ENCODE assay signal across 13 cellular contexts in the genomic region with DNA sequence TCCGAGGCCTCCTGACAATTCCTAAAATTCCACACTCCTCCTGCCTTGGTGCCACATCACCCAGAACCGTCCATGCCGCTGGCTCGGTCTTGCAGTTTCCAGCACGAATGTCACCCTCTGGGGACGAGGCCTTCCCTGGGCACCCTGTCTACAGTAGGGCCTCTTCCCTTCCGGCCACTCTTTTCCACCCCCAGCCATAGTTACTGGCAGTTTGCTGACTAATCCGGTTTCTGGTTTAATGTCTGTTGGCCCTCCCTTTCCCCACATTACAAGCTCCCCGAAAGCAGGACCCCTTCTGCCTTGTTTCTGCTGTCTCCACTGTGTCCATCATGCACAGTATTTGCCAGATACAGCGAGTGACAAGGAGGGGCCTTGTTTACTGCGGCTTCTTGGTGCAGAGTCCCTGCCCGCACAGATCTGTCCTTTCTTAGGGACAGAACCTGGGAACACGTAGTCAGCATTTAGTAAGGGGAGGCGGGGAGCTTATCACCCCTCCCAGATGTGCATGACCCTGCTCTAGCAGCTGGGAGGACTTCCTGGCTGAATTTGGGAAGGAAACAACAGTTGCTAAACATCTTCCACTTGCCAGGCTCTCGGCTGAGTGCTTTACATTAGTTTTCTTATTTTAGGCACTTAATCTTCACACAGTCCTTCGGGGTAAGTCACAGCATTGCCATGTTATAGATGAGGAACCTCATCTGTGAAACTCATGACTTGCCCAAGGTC. TPM values are rescaled to one million over a fixed set of nuclear protein-coding genes. Genes with fewer than 3 reads are reported as not detected.
DNase-seq lines count a peak whose midpoint lies in the region; ATAC-seq and TF ChIP-seq lines count a peak whose summit lies in the region.
"Had no signal": no experiment of that assay in that cellular context is flagged by ENCODE, and none has a peak within 500 bp of the region (broad histone marks: within the 10 kb centered on the region; RNA-seq: fewer than 3 reads in every experiment).

No MANE protein-coding gene starts in this region.

- no peak overlapping the region for H3K4me3 ChIP-seq in liver (ENCODE audit: low read depth in 1 of 3, low read length in 3 of 3)
- no peak overlapping the region for H3K4me3 ChIP-seq in SJCRH30

- H3K36me3 ChIP-seq in liver (ENCODE audit: control insufficient read depth in 4 of 4, insufficient read depth in 3 of 4, low read depth in 1 of 4, low read length in 3 of 4) (peaks cover 0 to 2% (median under 1%) of the 10 kb centered on the region in 4 donors), SJCRH30 (no peaks in the 10 kb centered on the region)

- H3K27ac ChIP-seq in liver (ENCODE audit: low read depth in 1 of 2, low read length in 2 of 2), result peak overlapping the region; percentile 0 to 31
- H3K27ac ChIP-seq in SJCRH30, result no peak overlapping the region

- POLR2A ChIA-PET in activated CD4-positive, alpha-beta memory T cell treated with anti-CD3 and anti-CD28 coated beads for 36 hours (lab: Charles Lee), result no interaction called here
- POLR2A ChIA-PET in activated CD4-positive, alpha-beta memory T cell treated with anti-CD3 and anti-CD28 coated beads, Interleukin-2, amount 10 ng/mL, durations not matched to agents 7 days and 5 days (lab: Charles Lee), result interaction anchor here (0.8 kb wide), 1 partner anchor 12 kb away, joined by 3 read pairs; no protein-coding TSS in a partner anchor
- POLR2A ChIA-PET in activated B cell treated with CpG ODN at 0.5 μM for 24 hours (lab: Charles Lee), result interaction anchor here (0.7 to 0.8 kb wide), 2 partner anchors 10 to 49 kb away, joined by 3 read pairs; a partner anchor contains a TSS

- no peaks in the 10 kb centered on the region for H3K36me3 Mint-ChIP-seq in activated CD4-positive, alpha-beta memory T cell treated with anti-CD3 and anti-CD28 coated beads for 36 hours
- H3K36me3 Mint-ChIP-seq in activated CD4-positive, alpha-beta memory T cell treated with anti-CD3 and anti-CD28 coated beads, Interleukin-2, amount 10 ng/mL, durations not matched to agents 7 days and 5 days (ENCODE audit: low read depth), result no peaks in the 10 kb centered on the region
- H3K36me3 Mint-ChIP-seq in activated B cell treated with CpG ODN at 0.5 μM for 24 hours (ENCODE audit: low read depth) (no peaks in the 10 kb centered on the region), type B pancreatic cell (no peaks in the 10 kb centered on the region)

- no peak for TF ChIP-seq CTCF in activated B cell treated with CpG ODN at 0.5 μM for 24 hours (IDR thresholded peaks at IDR 0.05)
- no peak for TF ChIP-seq CTCF in liver (IDR thresholded peaks at IDR 0.05; ENCODE audit: low read depth, low read length, missing input control)
- no peak for TF ChIP-seq CTCF in type B pancreatic cell (conservative IDR thresholded peaks at IDR 0.05)

- WGBS in liver, result 60% methylated on average over 16 of the region's 16 CpGs

- no peaks in the 10 kb centered on the region for H3K9me3 Mint-ChIP-seq in activated CD4-positive, alpha-beta memory T cell treated with anti-CD3 and anti-CD28 coated beads for 36 hours
- no peaks in the 10 kb centered on the region for H3K9me3 Mint-ChIP-seq in activated CD4-positive, alpha-beta memory T cell treated with anti-CD3 and anti-CD28 coated beads, Interleukin-2, amount 10 ng/mL, durations not matched to agents 7 days and 5 days
- no peaks in the 10 kb centered on the region for H3K9me3 Mint-ChIP-seq in activated B cell treated with CpG ODN at 0.5 μM for 24 hours
- H3K9me3 Mint-ChIP-seq in type B pancreatic cell, result no peaks in the 10 kb centered on the region

- no peak overlapping the region for H3K9ac ChIP-seq in liver (ENCODE audit: low read depth in 1 of 2, low read length in 2 of 2)

- CTCF ChIA-PET in activated CD4-positive, alpha-beta memory T cell treated with anti-CD3 and anti-CD28 coated beads for 36 hours (lab: Charles Lee), result interaction anchor here (1.0 kb wide), 1 partner anchor 24 kb away, joined by 3 read pairs; a partner anchor contains a TSS
- CTCF ChIA-PET in activated CD4-positive, alpha-beta memory T cell treated with anti-CD3 and anti-CD28 coated beads, Interleukin-2, amount 10 ng/mL, durations not matched to agents 7 days and 5 days (lab: Charles Lee), result interaction anchor here (1.3 kb wide), 1 partner anchor 22 kb away, joined by 4 read pairs; no protein-coding TSS in a partner anchor
- CTCF ChIA-PET in activated B cell treated with CpG ODN at 0.5 μM for 24 hours (lab: Charles Lee), result no interaction called here

- peaks cover 3% of the 10 kb centered on the region for H3K4me1 Mint-ChIP-seq in activated CD4-positive, alpha-beta memory T cell treated with anti-CD3 and anti-CD28 coated beads for 36 hours (ENCODE audit: low read depth)
- peaks cover 8% of the 10 kb centered on the region for H3K4me1 Mint-ChIP-seq in activated CD4-positive, alpha-beta memory T cell treated with anti-CD3 and anti-CD28 coated beads, Interleukin-2, amount 10 ng/mL, durations not matched to agents 7 days and 5 days
- H3K4me1 Mint-ChIP-seq in activated B cell treated with CpG ODN at 0.5 μM for 24 hours, result peaks cover 54% of the 10 kb centered on the region
- H3K4me1 Mint-ChIP-seq in type B pancreatic cell (ENCODE audit: unreplicated experiment), result peaks cover 34% of the 10 kb centered on the region

- ATAC-seq in activated B cell treated with CpG ODN at 0.5 μM for 24 hours (ENCODE audit: low read depth) (no peak), HG03439 (IDR thresholded peaks at IDR 0.05; ENCODE audit: unreplicated experiment) (no peak)
- ATAC-seq: HCT116 had no signal

- intact Hi-C loops in activated CD4-positive, alpha-beta memory T cell treated with anti-CD3 and anti-CD28 coated beads for 36 hours (cut with micrococcal nuclease), result no loop called here
- intact Hi-C loops in activated B cell treated with CpG ODN at 0.5 μM for 24 hours (cut with micrococcal nuclease), result no loop called here

- H3K27me3 ChIP-seq in liver (ENCODE audit: control insufficient read depth in 4 of 4, insufficient read depth in 4 of 4, low read length in 3 of 4), result no peaks in the 10 kb centered on the region
- no peaks in the 10 kb centered on the region for H3K27me3 ChIP-seq in SJCRH30

- no peak overlapping the region for H3K4me3 Mint-ChIP-seq in activated CD4-positive, alpha-beta memory T cell treated with anti-CD3 and anti-CD28 coated beads for 36 hours
- H3K4me3 Mint-ChIP-seq in activated CD4-positive, alpha-beta memory T cell treated with anti-CD3 and anti-CD28 coated beads, Interleukin-2, amount 10 ng/mL, durations not matched to agents 7 days and 5 days, result no peak overlapping the region
- H3K4me3 Mint-ChIP-seq in activated B cell treated with CpG ODN at 0.5 μM for 24 hours (no peak overlapping the region), type B pancreatic cell (no peak overlapping the region)

- TF ChIP-seq RAD21 in liver (IDR thresholded peaks at IDR 0.05), result no peak

- DNase-seq in activated CD4-positive, alpha-beta memory T cell treated with anti-CD3 and anti-CD28 coated beads for 36 hours, result peak; percentile 28
- no peak for DNase-seq in activated CD4-positive, alpha-beta memory T cell treated with anti-CD3 and anti-CD28 coated beads, Interleukin-2, amount 10 ng/mL, durations not matched to agents 7 days and 5 days
- no peak for DNase-seq in activated B cell treated with CpG ODN at 0.5 μM for 24 hours
- no peak for DNase-seq in type B pancreatic cell (ENCODE audit: extremely low spot score, unreplicated experiment)
- no peak for DNase-seq in SJCRH30
- no peak for DNase-seq in effector CD4-positive, alpha-beta T cell
- DNase-seq: central memory CD4-positive, alpha-beta T cell; retina; stimulated activated naive CD4-positive, alpha-beta T cell treated with Interleukin-2 at 50 U/mL for 16 hours had no signal

- H3K27ac Mint-ChIP-seq in activated CD4-positive, alpha-beta memory T cell treated with anti-CD3 and anti-CD28 coated beads for 36 hours, result no peak overlapping the region
- H3K27ac Mint-ChIP-seq in activated CD4-positive, alpha-beta memory T cell treated with anti-CD3 and anti-CD28 coated beads, Interleukin-2, amount 10 ng/mL, durations not matched to agents 7 days and 5 days, result no peak overlapping the region
- H3K27ac Mint-ChIP-seq in activated B cell treated with CpG ODN at 0.5 μM for 24 hours (peak overlapping the region; percentile 6), type B pancreatic cell (peak overlapping the region; percentile 30)

- H3K9me3 ChIP-seq in liver (ENCODE audit: control insufficient read depth in 4 of 4, low read length in 3 of 4), result no peaks in the 10 kb centered on the region
- H3K9me3 ChIP-seq in SJCRH30 (replicated peaks), result no peaks in the 10 kb centered on the region

- peaks cover 7 to 11% (median 9%) of the 10 kb centered on the region in 4 donors for H3K4me1 ChIP-seq in liver (ENCODE audit: control insufficient read depth in 4 of 4, insufficient read depth in 4 of 4, low read length in 3 of 4)
- no peaks in the 10 kb centered on the region; the same call in 1 of the 2 replicates for H3K4me1 ChIP-seq in SJCRH30

- H3K27me3 Mint-ChIP-seq in activated CD4-positive, alpha-beta memory T cell treated with anti-CD3 and anti-CD28 coated beads for 36 hours, result no peaks in the 10 kb centered on the region
- H3K27me3 Mint-ChIP-seq in activated CD4-positive, alpha-beta memory T cell treated with anti-CD3 and anti-CD28 coated beads, Interleukin-2, amount 10 ng/mL, durations not matched to agents 7 days and 5 days, result no peaks in the 10 kb centered on the region
- H3K27me3 Mint-ChIP-seq in activated B cell treated with CpG ODN at 0.5 μM for 24 hours, result no peaks in the 10 kb centered on the region
- no peaks in the 10 kb centered on the region for H3K27me3 Mint-ChIP-seq in type B pancreatic cell

RNA-seq across cellular contexts. Expression of a gene that starts 23.6 kb away (rescaled TPM):
- not detected for total RNA-seq in activated CD4-positive, alpha-beta memory T cell treated with anti-CD3 and anti-CD28 coated beads for 36 hours
- total RNA-seq in activated CD4-positive, alpha-beta memory T cell treated with anti-CD3 and anti-CD28 coated beads, Interleukin-2, amount 10 ng/mL, durations not matched to agents 7 days and 5 days, result not detected
- total RNA-seq in activated B cell treated with CpG ODN at 0.5 μM for 24 hours (not detected in 2 replicates), liver (not detected), type B pancreatic cell (ENCODE audit: low replicate concordance) (0.21 and 4.1 TPM in 2 replicates)
- polyA plus RNA-seq in liver, result under 1 TPM; 0.05 to 0.35 TPM
- not detected in 2 replicates for total RNA-seq in SJCRH30 (2014; rRNA removed; shearing (Covaris generic))
- total RNA-seq: activated CD8-positive, alpha-beta memory T cell treated with anti-CD3 and anti-CD28 coated beads for 36 hours had no signal

RNA-seq across cellular contexts. Expression of a gene that starts 40.8 kb away (rescaled TPM):
- total RNA-seq in activated CD4-positive, alpha-beta memory T cell treated with anti-CD3 and anti-CD28 coated beads for 36 hours, result 10 to 100 TPM; 71.8 to 79.2 TPM
- total RNA-seq in activated CD4-positive, alpha-beta memory T cell treated with anti-CD3 and anti-CD28 coated beads, Interleukin-2, amount 10 ng/mL, durations not matched to agents 7 days and 5 days, result 100 to 1,000 TPM; 105 to 107 TPM
- total RNA-seq in activated B cell treated with CpG ODN at 0.5 μM for 24 hours (40.7 and 45.0 TPM in 2 replicates), liver (100 to 1,000 TPM; 122 to 133 TPM), type B pancreatic cell (ENCODE audit: low replicate concordance) (94.5 and 303 TPM in 2 replicates)
- polyA plus RNA-seq in liver, result 100 to 1,000 TPM in 1 of 2 donors, 10 to 100 TPM in 1; 61.8 to 106 TPM
- total RNA-seq in SJCRH30 (2014; rRNA removed; shearing (Covaris generic)), result 10.3 and 11.2 TPM in 2 replicates

RNA-seq across cellular contexts. Expression of a gene that starts 49.0 kb away (rescaled TPM):
- total RNA-seq in activated CD4-positive, alpha-beta memory T cell treated with anti-CD3 and anti-CD28 coated beads for 36 hours, result under 1 TPM; 0.10 to 0.26 TPM
- total RNA-seq in activated CD4-positive, alpha-beta memory T cell treated with anti-CD3 and anti-CD28 coated beads, Interleukin-2, amount 10 ng/mL, durations not matched to agents 7 days and 5 days, result under 1 TPM; 0.13 to 0.25 TPM
- 0.89 and 0.93 TPM in 2 replicates for total RNA-seq in activated B cell treated with CpG ODN at 0.5 μM for 24 hours
- 10 to 100 TPM in 1 of 2 donors, 1 to 10 TPM in 1; 1.4 to 23.0 TPM for total RNA-seq in liver
- polyA plus RNA-seq in liver, result 1 to 10 TPM; 2.7 to 3.8 TPM
- total RNA-seq in type B pancreatic cell (ENCODE audit: low replicate concordance), result 0.39 and 0.64 TPM in 2 replicates
- 0.35 and 0.36 TPM in 2 replicates for total RNA-seq in SJCRH30 (2014; rRNA removed; shearing (Covaris generic))

Comparison
In these comparisons a context has a peak if more than half of its experiments do, and no peak if none do; other contexts are left out.
1. H3K27ac Mint-ChIP-seq: peak in activated B cell treated with CpG ODN at 0.5 μM for 24 hours (single experiment) and type B pancreatic cell (single experiment); none in activated CD4-positive, alpha-beta memory T cell treated with anti-CD3 and anti-CD28 coated beads for 36 hours (single experiment) and activated CD4-positive, alpha-beta memory T cell treated with anti-CD3 and anti-CD28 coated beads, Interleukin-2, amount 10 ng/mL, durations not matched to agents 7 days and 5 days (single experiment).